ENCODE assay signal across 8 cellular contexts in genomic region chr1:88774151-88774556, GRCh38.
DNase-seq lines count a peak whose midpoint lies in the region; ATAC-seq and TF ChIP-seq lines count a peak whose summit lies in the region.
"Had no signal": no experiment of that assay in that cellular context is flagged by ENCODE, and none has a peak within 500 bp of the region (broad histone marks: within the 10 kb centered on the region; RNA-seq: fewer than 3 reads in every experiment).

No MANE protein-coding gene starts in this region.

- H3K27me3 Mint-ChIP-seq in HFFc6 (ENCODE audit: insufficient read depth) = peaks cover 1% of the 10 kb centered on the region

- no peak for ATAC-seq in GM21360 (IDR thresholded peaks at IDR 0.05; ENCODE audit: unreplicated experiment)

- peak overlapping the region; percentile 72 for H3K9ac ChIP-seq in smooth muscle cell (ENCODE audit: low read depth)

- H3K36me3 ChIP-seq in Peyer's patch (peaks cover 0 to 44% (median 0%) of the 10 kb centered on the region in 3 donors), smooth muscle cell (ENCODE audit: low read depth) (no peaks in the 10 kb centered on the region)

- peaks cover 6% of the 10 kb centered on the region for H3K79me2 ChIP-seq in smooth muscle cell (ENCODE audit: low read depth)

- H3K9me3 Mint-ChIP-seq in HFFc6 = no peaks in the 10 kb centered on the region

- H3K4me2 ChIP-seq in smooth muscle cell = no peak overlapping the region

- peaks cover 23% of the 10 kb centered on the region for H3K4me1 Mint-ChIP-seq in HFFc6 (ENCODE audit: low read depth)

- H4K20me1 ChIP-seq in smooth muscle cell (ENCODE audit: low read depth) = peaks cover 2% of the 10 kb centered on the region

- H3F3A ChIP-seq in smooth muscle cell (ENCODE audit: low read depth) = no peaks in the 10 kb centered on the region

- no peak for DNase-seq in HFFc6
- peak in 1 of 3 donors; percentile 86 for DNase-seq in Peyer's patch
- DNase-seq in erythroblast (lab: John Stamatoyannopoulos, UW) = peak; percentile 21 to 26
- DNase-seq in smooth muscle cell (lab: John Stamatoyannopoulos, UW; ENCODE audit: unreplicated experiment) = no peak
- no peak for DNase-seq in OCI-M1 (lab: John Stamatoyannopoulos, UW)
- no peak for DNase-seq in dedifferentiated amniotic fluid mesenchymal stem cell (ENCODE audit: extremely low spot score)

- no peak overlapping the region for H2AFZ ChIP-seq in smooth muscle cell (ENCODE audit: low read depth)

- peak overlapping the region; percentile 22; the same call in 1 of the 2 replicates for H3K4me3 Mint-ChIP-seq in HFFc6

- H3K9me3 ChIP-seq in Peyer's patch = no peaks in the 10 kb centered on the region
- H3K9me3 ChIP-seq in smooth muscle cell (replicated peaks; ENCODE audit: low read depth) = no peaks in the 10 kb centered on the region

- 61% methylated on average over 1 of the region's 1 CpG for WGBS in smooth muscle cell (ENCODE audit: low lambda C conversion rate)

- H3K4me3 ChIP-seq in Peyer's patch (peak overlapping the region in 1 of 4 donors; percentile 4), smooth muscle cell (peak overlapping the region; percentile 2)
- H3K4me3 ChIP-seq: lung had no signal

- H3K4me1 ChIP-seq in Peyer's patch = no peaks in the 10 kb centered on the region
- no peaks in the 10 kb centered on the region for H3K4me1 ChIP-seq in smooth muscle cell (ENCODE audit: low read depth)

- H3K27ac Mint-ChIP-seq in HFFc6 = peak overlapping the region; percentile 86

- TF ChIP-seq POLR2A in Peyer's patch (IDR thresholded peaks at IDR 0.05) (no peak), erythroblast (IDR thresholded peaks at IDR 0.05; ENCODE audit: low read length) (no peak)

- peak overlapping the region in 3 of 4 donors; percentile 44 to 89 (median 57) for H3K27ac ChIP-seq in Peyer's patch
- H3K27ac ChIP-seq in smooth muscle cell (ENCODE audit: low read depth) = peak overlapping the region; percentile 87

- no peaks in the 10 kb centered on the region for H3K27me3 ChIP-seq in Peyer's patch
- no peaks in the 10 kb centered on the region for H3K27me3 ChIP-seq in smooth muscle cell (ENCODE audit: low read depth)

- TF ChIP-seq CTCF in HFFc6 (IDR thresholded peaks at IDR 0.05) = no peak
- no peak for TF ChIP-seq CTCF in Peyer's patch (IDR thresholded peaks at IDR 0.05)
- no peak for TF ChIP-seq CTCF in smooth muscle cell (IDR thresholded peaks at IDR 0.05; ENCODE audit: borderline replicate concordance, insufficient read depth, poor library complexity, severe bottlenecking)

- H3K36me3 Mint-ChIP-seq in HFFc6 (ENCODE audit: low read depth) = peaks cover 34% of the 10 kb centered on the region

Comparison
In these comparisons a context has a peak if more than half of its experiments do, and no peak if none do; other contexts are left out.
1. DNase-seq: peak in erythroblast (2 of 2); none in HFFc6 (single experiment), smooth muscle cell (single experiment), OCI-M1 (single experiment) and dedifferentiated amniotic fluid mesenchymal stem cell (single experiment).